20 cellular contexts compared by ENCODE assay signal in the genomic region with DNA sequence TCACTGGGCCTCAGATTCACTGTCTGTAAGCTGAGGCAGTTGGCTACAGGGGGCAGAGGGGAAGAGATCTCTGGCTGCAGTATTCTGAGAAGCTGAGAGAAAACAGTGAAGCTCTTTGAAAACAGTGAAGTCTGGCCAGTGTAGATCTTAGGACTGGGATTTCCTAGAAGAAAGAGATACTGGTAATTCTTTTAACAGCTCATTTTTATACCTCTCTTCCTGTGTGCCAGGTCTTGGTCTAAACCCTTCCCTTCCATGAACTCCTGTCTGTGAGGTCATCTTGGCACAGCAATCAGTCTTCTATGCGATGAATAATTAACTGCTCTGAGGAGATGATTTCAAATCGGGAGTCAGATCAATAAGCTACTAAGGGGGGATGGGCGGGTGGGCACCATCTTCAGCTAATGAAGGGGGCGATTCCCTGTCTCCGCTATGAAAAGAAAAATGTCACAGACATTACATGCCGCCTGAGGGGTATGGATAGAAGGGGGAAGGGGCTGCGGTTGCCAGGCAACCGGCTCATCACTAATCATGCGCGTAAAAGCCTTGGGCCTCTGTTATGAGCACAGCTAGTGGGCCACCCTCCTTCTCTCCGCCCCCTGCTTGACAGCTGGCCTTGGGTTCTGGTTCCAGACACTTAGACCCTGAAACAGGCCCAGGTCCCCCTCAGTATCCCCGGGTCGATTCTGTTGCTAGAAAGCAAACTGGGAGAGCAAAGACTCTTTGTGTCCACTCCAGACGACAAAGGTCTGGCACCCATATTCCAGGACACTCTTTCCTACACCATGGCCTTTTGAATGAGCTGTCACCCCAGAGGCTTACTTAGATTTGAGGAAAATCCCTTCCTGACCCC.
DNase-seq lines count a peak whose midpoint lies in the region; ATAC-seq and TF ChIP-seq lines count a peak whose summit lies in the region.
"Had no signal": no experiment of that assay in that cellular context is flagged by ENCODE, and none has a peak within 500 bp of the region (broad histone marks: within the 10 kb centered on the region; RNA-seq: fewer than 3 reads in every experiment).

No MANE protein-coding gene starts in this region.

- H3K4me1 Mint-ChIP-seq in GM23338 (peaks cover 8% of the 10 kb centered on the region; the same call in 2 of the 3 replicates), nephron progenitor cell (peaks cover 37% of the 10 kb centered on the region)
- peaks cover 2% of the 10 kb centered on the region for H3K4me1 Mint-ChIP-seq in activated CD8-positive, alpha-beta T cell treated with anti-CD3 and anti-CD28 coated beads for 36 hours (ENCODE audit: low read depth)

- H3K4me3 Mint-ChIP-seq in GM23338 (no peak overlapping the region), nephron progenitor cell (no peak overlapping the region)
- H3K4me3 Mint-ChIP-seq in activated CD8-positive, alpha-beta T cell treated with anti-CD3 and anti-CD28 coated beads for 36 hours, result no peak overlapping the region
- H3K4me3 Mint-ChIP-seq: activated naive CD8-positive, alpha-beta T cell treated with anti-CD3 and anti-CD28 coated beads for 36 hours; activated T-cell treated with anti-CD3 and anti-CD28 coated beads, Interleukin-2, amount 50 U/mL, for 24 hours had no signal

- H3K27ac ChIP-seq in GM23338 (ENCODE audit: low read depth), result no peak overlapping the region
- H3K27ac ChIP-seq: 22Rv1, spleen had no signal

- H3K4me1 ChIP-seq in GM23338 (ENCODE audit: insufficient read depth), result no peaks in the 10 kb centered on the region
- H3K4me1 ChIP-seq: BE2C had no signal

- POLR2A ChIA-PET in activated CD8-positive, alpha-beta T cell treated with anti-CD3 and anti-CD28 coated beads for 36 hours (lab: Charles Lee), result no interaction called here

- intact Hi-C loops in activated CD8-positive, alpha-beta T cell treated with anti-CD3 and anti-CD28 coated beads for 36 hours (cut with micrococcal nuclease), result no loop called here

- H3K27ac Mint-ChIP-seq in GM23338, result no peak overlapping the region
- H3K27ac Mint-ChIP-seq in activated CD8-positive, alpha-beta T cell treated with anti-CD3 and anti-CD28 coated beads for 36 hours, result no peak overlapping the region
- peak overlapping the region; percentile 61 for H3K27ac Mint-ChIP-seq in nephron progenitor cell
- H3K27ac Mint-ChIP-seq: activated naive CD8-positive, alpha-beta T cell treated with anti-CD3 and anti-CD28 coated beads for 36 hours; activated T-cell treated with anti-CD3 and anti-CD28 coated beads, Interleukin-2, amount 50 U/mL, for 24 hours had no signal

- in situ Hi-C loops in GM13977 (cut with MboI; ENCODE audit: low pct_unique_long_range_greater_than_20kb, low sequenced_read_pairs, unreplicated experiment), result loop anchor here (5.0 to 10.0 kb wide), 2 partner anchors 210 to 398 kb away; no protein-coding TSS in a partner anchor

- ATAC-seq in GM23338, result no peak
- ATAC-seq in activated CD8-positive, alpha-beta T cell treated with anti-CD3 and anti-CD28 coated beads for 36 hours, result peak; percentile 30
- no peak for ATAC-seq in HG03135 (IDR thresholded peaks at IDR 0.05; ENCODE audit: unreplicated experiment)
- ATAC-seq in HG02938 (IDR thresholded peaks at IDR 0.05; ENCODE audit: unreplicated experiment), result no peak
- ATAC-seq: stimulated activated naive CD8-positive, alpha-beta T cell treated with anti-CD3 and anti-CD28 coated beads, Interleukin-15, Interleukin-2, amounts not matched to agents 100 U/mL and 50 U/mL, for 24 hours had no signal

- H3K9me2 ChIP-seq in GM23338 (ENCODE audit: insufficient read depth), result no peaks in the 10 kb centered on the region

- no peaks in the 10 kb centered on the region for H3K27me3 ChIP-seq in GM23338 (ENCODE audit: insufficient read depth)
- H3K27me3 ChIP-seq: BE2C, spleen had no signal

- 0 out of 2 replicates have a peak overlapping the region, but pooled peaks have one; percentile 52 for H2AFZ ChIP-seq in GM23338

- peak; percentile 8 for DNase-seq in DMS 273 (lab: John Stamatoyannopoulos, UW; ENCODE audit: unreplicated experiment)
- no peak for DNase-seq in DMS 273 treated with DMSO at 0.1 percent for 48 hours (lab: John Stamatoyannopoulos, UW)
- DNase-seq in GM23338 (ENCODE audit: low spot score), result peak; percentile 13
- no peak for DNase-seq in activated CD8-positive, alpha-beta T cell treated with anti-CD3 and anti-CD28 coated beads for 36 hours
- DNase-seq in nephron progenitor cell, result peak; percentile 43
- no peak for DNase-seq in GM13977 (ENCODE audit: low spot score)
- DNase-seq: activated CD4-positive, alpha-beta T cell treated with anti-CD3 and anti-CD28 coated beads for 4 hours; activated naive CD8-positive, alpha-beta T cell treated with anti-CD3 and anti-CD28 coated beads for 36 hours; activated T-cell treated with anti-CD3 and anti-CD28 coated beads, Interleukin-2, amount 50 U/mL, for 24 hours; BE2C; effector memory CD4-positive, alpha-beta T cell; MV-4-11; NCI-H226; posterior cingulate gyrus; spleen; stimulated activated naive CD8-positive, alpha-beta T cell treated with anti-CD3 and anti-CD28 coated beads, Interleukin-15, Interleukin-2, amounts not matched to agents 100 U/mL and 50 U/mL, for 24 hours; T-helper 9 cell had no signal

- no peak for TF ChIP-seq CTCF in GM23338 (conservative IDR thresholded peaks at IDR 0.05; ENCODE audit: low read depth in 2 of 2)
- no peak for TF ChIP-seq CTCF in activated CD8-positive, alpha-beta T cell treated with anti-CD3 and anti-CD28 coated beads for 36 hours (IDR thresholded peaks at IDR 0.05)
- TF ChIP-seq CTCF in nephron progenitor cell (IDR thresholded peaks at IDR 0.05), result no peak
- no peak for TF ChIP-seq CTCF in GM13977 (IDR thresholded peaks at IDR 0.05; ENCODE audit: extremely low read depth, insufficient read depth, missing control alignments)

- no peak overlapping the region for H3K4me3 ChIP-seq in GM23338
- H3K4me3 ChIP-seq: spleen had no signal

- no peaks in the 10 kb centered on the region for H3F3A ChIP-seq in GM23338 (replicated peaks; ENCODE audit: low read depth)

- H3K4me2 ChIP-seq in GM23338, result no peak overlapping the region

- peaks cover 7% of the 10 kb centered on the region for H3K27me3 Mint-ChIP-seq in GM23338 (ENCODE audit: insufficient read depth, low read depth, poor library complexity)
- peaks cover 4% of the 10 kb centered on the region for H3K27me3 Mint-ChIP-seq in activated CD8-positive, alpha-beta T cell treated with anti-CD3 and anti-CD28 coated beads for 36 hours
- peaks cover 7% of the 10 kb centered on the region for H3K27me3 Mint-ChIP-seq in nephron progenitor cell (ENCODE audit: low read depth, poor library complexity)

- no peaks in the 10 kb centered on the region for H3K9me3 Mint-ChIP-seq in GM23338
- no peaks in the 10 kb centered on the region for H3K9me3 Mint-ChIP-seq in activated CD8-positive, alpha-beta T cell treated with anti-CD3 and anti-CD28 coated beads for 36 hours
- no peaks in the 10 kb centered on the region for H3K9me3 Mint-ChIP-seq in nephron progenitor cell
- H3K9me3 Mint-ChIP-seq: activated naive CD8-positive, alpha-beta T cell treated with anti-CD3 and anti-CD28 coated beads for 36 hours; activated T-cell treated with anti-CD3 and anti-CD28 coated beads, Interleukin-2, amount 50 U/mL, for 24 hours had no signal

- H4K20me1 ChIP-seq in GM23338 (replicated peaks; ENCODE audit: insufficient read depth), result no peaks in the 10 kb centered on the region

- H3K36me3 ChIP-seq in GM23338 (ENCODE audit: insufficient read depth), result no peaks in the 10 kb centered on the region
- H3K36me3 ChIP-seq: BE2C, spleen had no signal

- CTCF ChIA-PET in activated CD8-positive, alpha-beta T cell treated with anti-CD3 and anti-CD28 coated beads for 36 hours (lab: Charles Lee), result interaction anchor here (1.0 to 2.5 kb wide), 7 partner anchors 101 to 433 kb away, joined by 3 to 15 read pairs (median 6); no protein-coding TSS in a partner anchor

- H3K36me3 Mint-ChIP-seq in GM23338 (ENCODE audit: low read depth), result no peaks in the 10 kb centered on the region
- H3K36me3 Mint-ChIP-seq in activated CD8-positive, alpha-beta T cell treated with anti-CD3 and anti-CD28 coated beads for 36 hours (ENCODE audit: low read depth), result no peaks in the 10 kb centered on the region
- H3K36me3 Mint-ChIP-seq in nephron progenitor cell (ENCODE audit: low read depth), result no peaks in the 10 kb centered on the region
- H3K36me3 Mint-ChIP-seq: activated naive CD8-positive, alpha-beta T cell treated with anti-CD3 and anti-CD28 coated beads for 36 hours had no signal

- H3K79me2 ChIP-seq in GM23338 (replicated peaks; ENCODE audit: insufficient read depth), result no peaks in the 10 kb centered on the region

Comparison
In these comparisons a context has a peak if more than half of its experiments do, and no peak if none do; other contexts are left out.
1. DNase-seq: peak in DMS 273 (single experiment), GM23338 (single experiment) and nephron progenitor cell (single experiment); none in DMS 273 treated with DMSO at 0.1 percent for 48 hours (single experiment), activated CD8-positive, alpha-beta T cell treated with anti-CD3 and anti-CD28 coated beads for 36 hours (single experiment) and GM13977 (single experiment).